33 cellular contexts compared by ENCODE assay signal in genomic region chr3:185978516-185978915, GRCh38.
"Had no signal": no experiment of that assay in that cellular context is flagged by ENCODE, and none has a peak within 500 bp of the region (broad histone marks: within the 10 kb centered on the region; RNA-seq: fewer than 3 reads in every experiment).

No MANE protein-coding gene starts in this region.

- H3K4me3 Mint-ChIP-seq: activated CD4-positive, alpha-beta memory T cell treated with anti-CD3 and anti-CD28 coated beads for 36 hours; activated CD4-positive, alpha-beta T cell treated with anti-CD3 and anti-CD28 coated beads for 36 hours; activated CD4-positive, alpha-beta T cell treated with anti-CD3 and anti-CD28 coated beads, Interleukin-2, amount 10 ng/mL, durations not matched to agents 24 days and 14 days; activated naive CD8-positive, alpha-beta T cell; activated T-cell treated with anti-CD3 and anti-CD28 coated beads, Interleukin-2, amount 50 U/mL, for 24 hours; activated T-cell treated with anti-CD3 and anti-CD28 coated beads, Interleukin-2, amount 50 U/mL, for 72 hours; dendritic cell treated with granulocyte-macrophage colony-stimulating factor and Interleukin-4, amounts not matched to agents 40 ng/mL and 50 ng/mL, for 4 days; endodermal cell had no signal

- H3K27ac Mint-ChIP-seq: activated CD4-positive, alpha-beta memory T cell treated with anti-CD3 and anti-CD28 coated beads for 36 hours; activated CD4-positive, alpha-beta T cell treated with anti-CD3 and anti-CD28 coated beads for 36 hours; activated CD4-positive, alpha-beta T cell treated with anti-CD3 and anti-CD28 coated beads, Interleukin-2, amount 10 ng/mL, durations not matched to agents 24 days and 14 days; activated naive CD8-positive, alpha-beta T cell; activated T-cell treated with anti-CD3 and anti-CD28 coated beads, Interleukin-2, amount 50 U/mL, for 24 hours; activated T-cell treated with anti-CD3 and anti-CD28 coated beads, Interleukin-2, amount 50 U/mL, for 72 hours; dendritic cell treated with granulocyte-macrophage colony-stimulating factor and Interleukin-4, amounts not matched to agents 40 ng/mL and 50 ng/mL, for 4 days; endodermal cell had no signal

- H3K27ac ChIP-seq: adrenal gland, body of pancreas, coronary artery, esophagus muscularis mucosa, foreskin keratinocyte, gastrocnemius medialis, heart left ventricle had no signal

- H3K4me1 ChIP-seq: adrenal gland, foreskin keratinocyte had no signal

- DNase-seq: activated CD4-positive, alpha-beta memory T cell treated with anti-CD3 and anti-CD28 coated beads for 36 hours; activated CD4-positive, alpha-beta T cell treated with anti-CD3 and anti-CD28 coated beads for 36 hours; activated CD4-positive, alpha-beta T cell treated with anti-CD3 and anti-CD28 coated beads, Interleukin-2, amount 10 ng/mL, durations not matched to agents 24 days and 14 days; activated CD4-positive, CD25-positive, alpha-beta regulatory T cell; activated CD4-positive, CD25-positive, alpha-beta regulatory T cell treated with anti-CD3 and anti-CD28 coated beads, Interleukin-2, amount 50 U/mL, for 72 hours; activated CD8-positive, alpha-beta memory T cell treated with anti-CD3 and anti-CD28 coated beads, Interleukin-2, amount 50 U/mL, for 48 hours; activated effector memory CD4-positive, alpha-beta T cell treated with Interleukin-2 at 50 U/mL for 16 hours; activated gamma-delta T cell treated with Interleukin-2 at 50 U/mL for 16 hours; activated naive CD4-positive, alpha-beta T cell treated with anti-CD3 and anti-CD28 coated beads, Interleukin-2, amount 50 U/mL, for 16 hours; activated naive CD4-positive, alpha-beta T cell treated with Interleukin-2 at 50 U/mL for 16 hours; activated T-cell treated with anti-CD3 and anti-CD28 coated beads for 4 hours; activated T-cell treated with anti-CD3 and anti-CD28 coated beads, Interleukin-2, amount 50 U/mL, for 24 hours; activated T-cell treated with anti-CD3 and anti-CD28 coated beads, Interleukin-2, amount 50 U/mL, for 72 hours; adrenal gland; amygdala; aorta; body of pancreas; cerebellar nuclear complex; effector memory CD4-positive, alpha-beta T cell; endodermal cell; erythroblast; foreskin keratinocyte; gastrocnemius medialis; glutamatergic neuron; heart left ventricle; SW 1271; T-helper 1 cell; T-helper 2 cell had no signal

- H3K36me3 Mint-ChIP-seq: activated CD4-positive, alpha-beta memory T cell treated with anti-CD3 and anti-CD28 coated beads for 36 hours; activated naive CD8-positive, alpha-beta T cell had no signal

- H3K36me3 ChIP-seq: adrenal gland, esophagus muscularis mucosa, gastrocnemius medialis had no signal

- H3K4me3 ChIP-seq: adrenal gland, body of pancreas, coronary artery, dorsolateral prefrontal cortex, esophagus muscularis mucosa, gastrocnemius medialis, heart left ventricle had no signal

- ATAC-seq: activated CD4-positive, alpha-beta T cell treated with anti-CD3 and anti-CD28 coated beads for 36 hours; activated T-cell treated with anti-CD3 and anti-CD28 coated beads, Interleukin-2, amount 50 U/mL, for 72 hours; body of pancreas; foreskin keratinocyte; gastrocnemius medialis; heart left ventricle had no signal

- H3K9me3 ChIP-seq: adrenal gland, body of pancreas, esophagus muscularis mucosa, gastrocnemius medialis, heart left ventricle had no signal

- H3K27me3 ChIP-seq: adrenal gland, body of pancreas, dorsolateral prefrontal cortex, esophagus muscularis mucosa, foreskin keratinocyte, gastrocnemius medialis had no signal
